In genomic region chr4:37682701-37683401, GRCh38 we compare ENCODE assay signal across 7 cellular contexts. TPM values are rescaled to one million over a fixed set of nuclear protein-coding genes. Genes with fewer than 3 reads are reported as not detected.
A peak's percentile ranks its signal among the peaks of the same experiment; 100 is the strongest.
DNase-seq lines count a peak whose midpoint lies in the region; ATAC-seq and TF ChIP-seq lines count a peak whose summit lies in the region.

No MANE protein-coding gene starts in this region.

- CTCF ChIA-PET in WTC11 (lab: Charles Lee) = interaction anchor here (0.5 to 1.0 kb wide), 2 partner anchors 75 to 80 kb away, joined by 3 to 4 read pairs; no protein-coding TSS in a partner anchor

- peaks cover 30% of the 10 kb centered on the region for H3K4me1 Mint-ChIP-seq in activated T-helper 17 cell treated with anti-CD3 and anti-CD28 coated beads, Interleukin-2, amount 50 U/mL, for 72 hours
- H3K4me1 Mint-ChIP-seq in WTC11 = peaks cover 22% of the 10 kb centered on the region

- no peaks in the 10 kb centered on the region for H3K9me3 Mint-ChIP-seq in activated T-helper 17 cell treated with anti-CD3 and anti-CD28 coated beads, Interleukin-2, amount 50 U/mL, for 72 hours
- H3K9me3 Mint-ChIP-seq in WTC11 = no peaks in the 10 kb centered on the region

- DNase-seq in retinal pigment epithelial cell (ENCODE audit: low read depth) (no peak), WTC11 (ENCODE audit: low spot score) (no peak), NCI-H1694 (lab: John Stamatoyannopoulos, UW) (no peak), ureter (ENCODE audit: low spot score) (no peak)

- no peaks in the 10 kb centered on the region for H3K27me3 Mint-ChIP-seq in activated T-helper 17 cell treated with anti-CD3 and anti-CD28 coated beads, Interleukin-2, amount 50 U/mL, for 72 hours
- peaks cover 20% of the 10 kb centered on the region for H3K27me3 Mint-ChIP-seq in WTC11 (ENCODE audit: low read depth)

- ATAC-seq in GM19043 (IDR thresholded peaks at IDR 0.05; ENCODE audit: low read depth, unreplicated experiment) (peak; percentile 21), HG03108 (IDR thresholded peaks at IDR 0.05; ENCODE audit: unreplicated experiment) (peak; percentile 20), WTC11 (no peak)
- ATAC-seq in activated T-helper 17 cell treated with anti-CD3 and anti-CD28 coated beads, Interleukin-2, amount 50 U/mL, for 72 hours (replicated peaks) = no peak

- H3K4me3 ChIP-seq in retinal pigment epithelial cell (ENCODE audit: low read length) = no peak overlapping the region

- H3K36me3 Mint-ChIP-seq in activated T-helper 17 cell treated with anti-CD3 and anti-CD28 coated beads, Interleukin-2, amount 50 U/mL, for 72 hours (ENCODE audit: low read depth) = peaks cover 14% of the 10 kb centered on the region
- H3K36me3 Mint-ChIP-seq in WTC11 = peaks cover 7% of the 10 kb centered on the region; the same call in 1 of the 2 replicates

- POLR2A ChIA-PET in WTC11 (lab: Charles Lee) = interaction anchor here (0.5 kb wide), 1 partner anchor 241 kb away, joined by 3 read pairs; no protein-coding TSS in a partner anchor

- H3K27ac Mint-ChIP-seq in activated T-helper 17 cell treated with anti-CD3 and anti-CD28 coated beads, Interleukin-2, amount 50 U/mL, for 72 hours = peak overlapping the region; percentile 80
- no peak overlapping the region for H3K27ac Mint-ChIP-seq in WTC11

- peak overlapping the region; percentile 77 for H3K4me3 Mint-ChIP-seq in activated T-helper 17 cell treated with anti-CD3 and anti-CD28 coated beads, Interleukin-2, amount 50 U/mL, for 72 hours
- H3K4me3 Mint-ChIP-seq in WTC11 = no peak overlapping the region

- peak; percentile 16 for TF ChIP-seq CTCF in retinal pigment epithelial cell (conservative IDR thresholded peaks at IDR 0.05; ENCODE audit: low read depth, low read length)
- TF ChIP-seq CTCF in WTC11 (IDR thresholded peaks at IDR 0.05) = no peak

TF ChIP-seq in WTC11, 78 proteins besides CTCF, POLR2A, EP300 and RAD21:
- no peak for TF ChIP-seq ZNF138 (CRISPR knock-in tag; conservative IDR thresholded peaks at IDR 0.05)
- no peak for TF ChIP-seq TEAD4 (CRISPR knock-in tag; IDR thresholded peaks at IDR 0.05)
- TF ChIP-seq RORB (CRISPR knock-in tag; IDR thresholded peaks at IDR 0.05) = no peak
- no peak for TF ChIP-seq SP1 (CRISPR knock-in tag; conservative IDR thresholded peaks at IDR 0.05)
- no peak for TF ChIP-seq ZBTB43 (CRISPR knock-in tag; IDR thresholded peaks at IDR 0.05)
- TF ChIP-seq CBFB (CRISPR knock-in tag; IDR thresholded peaks at IDR 0.05; ENCODE audit: low read depth) = no peak
- TF ChIP-seq AR (CRISPR knock-in tag; IDR thresholded peaks at IDR 0.05) = no peak
- no peak for TF ChIP-seq JAZF1 (CRISPR knock-in tag; IDR thresholded peaks at IDR 0.05)
- TF ChIP-seq ELF4 (CRISPR knock-in tag; IDR thresholded peaks at IDR 0.05; ENCODE audit: low read depth) = no peak
- TF ChIP-seq EMX1 (CRISPR knock-in tag; IDR thresholded peaks at IDR 0.05) = no peak
- TF ChIP-seq ZBTB21 (CRISPR knock-in tag; IDR thresholded peaks at IDR 0.05; ENCODE audit: borderline replicate concordance) = no peak
- TF ChIP-seq PRRX2 (CRISPR knock-in tag; IDR thresholded peaks at IDR 0.05) = no peak

RNA-seq across cellular contexts. Expression of gene RELL1, which starts 3.3 kb away (rescaled TPM):
- 10 to 100 TPM; 15.5 to 20.8 TPM for total RNA-seq in activated T-helper 17 cell treated with anti-CD3 and anti-CD28 coated beads, Interleukin-2, amount 50 U/mL, for 72 hours
- 10.1 to 14.4 TPM (median 12.5 TPM) in 3 replicates for total RNA-seq in WTC11 (2021)
- total RNA-seq in ureter = 23.4 TPM

Comparison
In these comparisons a context has a peak if more than half of its experiments do, and no peak if none do; other contexts are left out.
1. ATAC-seq: peak in GM19043 (single experiment) and HG03108 (single experiment); none in activated T-helper 17 cell treated with anti-CD3 and anti-CD28 coated beads, Interleukin-2, amount 50 U/mL, for 72 hours (single experiment) and WTC11 (single experiment).